ENCODE assay signal across 19 cellular contexts in genomic region chr4:159503243-159503642, GRCh38.
A peak's percentile ranks its signal among the peaks of the same experiment; 100 is the strongest.
DNase-seq lines count a peak whose midpoint lies in the region; ATAC-seq, FAIRE-seq and TF ChIP-seq lines count a peak whose summit lies in the region.
"Had no signal": no experiment of that assay in that cellular context is flagged by ENCODE, and none has a peak within 500 bp of the region (broad histone marks: within the 10 kb centered on the region; RNA-seq: fewer than 3 reads in every experiment).

No MANE protein-coding gene starts in this region.

- peak overlapping the region; percentile 11; the same call in 1 of the 2 replicates for H3K9ac ChIP-seq in HUES64 (ENCODE audit: low read depth, low read length)
- H3K9ac ChIP-seq in H1 (replicated peaks in 1 of 4; ENCODE audit: extremely low read depth in 1 of 4, low read depth in 3 of 4, low read length in 3 of 4), result no peak overlapping the region; a peak in 1 of 7 replicates

- no peak overlapping the region for H4K91ac ChIP-seq in H1 (replicated peaks; ENCODE audit: insufficient read length, low read length)

- no peak overlapping the region for H2AK5ac ChIP-seq in H1 (ENCODE audit: low read depth, low read length)

- no peak overlapping the region; the same call in 1 of the 2 replicates for H2BK5ac ChIP-seq in H1 (ENCODE audit: low read depth, low read length)

- TF ChIP-seq POLR2A in H1 (IDR thresholded peaks at IDR 0.05; ENCODE audit: control extremely low read depth in 1 of 2, low read depth in 2 of 2, low read length in 2 of 2), result no peak

- H2BK15ac ChIP-seq in H1 (ENCODE audit: low read length), result no peak overlapping the region

- peak; percentile 93 for FAIRE-seq in H1 (lab: Jason Lieb, UNC)
- FAIRE-seq: GM18507 had no signal

- WGBS in HUES64, result 14% methylated on average over 8 of the region's 8 CpGs
- WGBS in H1 (ENCODE audit: extremely low coverage in 1 of 2, insufficient coverage in 1 of 2, insufficient read length in 1 of 2, insufficient replicate concordance in 2 of 2, low coverage in 1 of 2, low lambda C conversion rate in 2 of 2, missing lambda C conversion rate in 1 of 2), 2 experiments, result 23% methylated on average over 8 of the region's 8 CpGs; no CpG with 5 or more reads in 1 of the 2 experiments

- no peak overlapping the region for H2AFZ ChIP-seq in H1 (ENCODE audit: low read length)

- intact Hi-C loops in left colon (cut with DNase I, micrococcal nuclease), result no loop called here

- H2BK120ac ChIP-seq in H1 (replicated peaks; ENCODE audit: low read depth, low read length), result no peak overlapping the region

- no peak for DNase-seq in BE2C
- DNase-seq in H1 (ENCODE audit: low read depth in 1 of 2, low spot score in 2 of 2), result peak in 1 of 2 experiments; percentile 23
- peak; percentile 31 for DNase-seq in iPS-NIHi7 (ENCODE audit: extremely low spot score)
- DNase-seq in left colon, result no peak
- DNase-seq: C1 segment of cervical spinal cord, DMS153, MV-4-11, NCI-H1436, NCI-H2081, NCI-H345, NCI-H69, Peyer's patch, Right ventricle myocardium superior had no signal

- no peaks in the 10 kb centered on the region for H3K23me2 ChIP-seq in H1 (ENCODE audit: low read depth, low read length)

- H2BK12ac ChIP-seq in H1 (ENCODE audit: low read depth, low read length), result no peak overlapping the region; the same call in 1 of the 2 replicates

- H3K27me3 ChIP-seq in BE2C, result no peaks in the 10 kb centered on the region
- no peaks in the 10 kb centered on the region for H3K27me3 ChIP-seq in HUES64 (ENCODE audit: insufficient read depth, low read length)
- no peaks in the 10 kb centered on the region for H3K27me3 ChIP-seq in H1 (replicated peaks in 1 of 4; ENCODE audit: control insufficient read depth in 3 of 4, extremely low read depth in 1 of 4, insufficient read depth in 3 of 4, low read length in 3 of 4)
- H3K27me3 ChIP-seq: Peyer's patch had no signal

- H3K79me1 ChIP-seq in H1 (ENCODE audit: low read depth, low read length), result no peaks in the 10 kb centered on the region

- CTCF ChIA-PET in H1 (lab: Charles Lee; ENCODE audit: partially characterized antibody), result interaction anchor here (1.0 to 1.2 kb wide), 2 partner anchors 17 to 40 kb away, joined by 3 to 4 read pairs; no protein-coding TSS in a partner anchor

- H3K27ac ChIP-seq in HUES64 (ENCODE audit: low read depth, low read length), result peak overlapping the region; percentile 52; the same call in 1 of the 2 replicates
- no peak overlapping the region for H3K27ac ChIP-seq in H1 (ENCODE audit: low read depth, low read length)
- H3K27ac ChIP-seq: Peyer's patch had no signal

- ATAC-seq in left colon, result no peak
- ATAC-seq in GM21381 (IDR thresholded peaks at IDR 0.05; ENCODE audit: unreplicated experiment), result no peak
- ATAC-seq in HG03045 (IDR thresholded peaks at IDR 0.05; ENCODE audit: unreplicated experiment), result no peak
- no peak for ATAC-seq in HG03139 (IDR thresholded peaks at IDR 0.05; ENCODE audit: unreplicated experiment)
- ATAC-seq: SK-N-SH treated with all-trans-retinoic acid at 6 μM for 48 hours had no signal

- H3K56ac ChIP-seq in H1 (replicated peaks; ENCODE audit: insufficient read length, low read depth, low read length), result no peak overlapping the region

- H3K4me2 ChIP-seq in H1 (ENCODE audit: insufficient read depth in 1 of 2, low read depth in 2 of 2, low read length in 2 of 2), result peak overlapping the region; percentile 41 to 54

- no peak for TF ChIP-seq RAD21 in H1 (IDR thresholded peaks at IDR 0.05 in 1 of 2, conservative IDR thresholded peaks at IDR 0.05 in 1 of 2; ENCODE audit: low read depth in 2 of 2, low read length in 2 of 2)

- no peak overlapping the region for H3K4ac ChIP-seq in H1 (replicated peaks; ENCODE audit: insufficient read length, low read depth, low read length)

- H3K14ac ChIP-seq in H1 (ENCODE audit: insufficient read length), result no peak overlapping the region

- H4K20me1 ChIP-seq in H1 (replicated peaks in 1 of 2; ENCODE audit: control insufficient read depth in 1 of 2, insufficient read depth in 2 of 2, low read length in 2 of 2), result no peaks in the 10 kb centered on the region

- peak overlapping the region; percentile 9 for H3K4me3 ChIP-seq in BE2C (ENCODE audit: low read depth, low read length)
- peak overlapping the region; percentile 15 for H3K4me3 ChIP-seq in HUES64 (ENCODE audit: low read length)
- H3K4me3 ChIP-seq in H1 (ENCODE audit: extremely low read depth in 1 of 4, insufficient read depth in 2 of 4, low read depth in 3 of 4, low read length in 4 of 4), result peak overlapping the region in 2 of 4 experiments; percentile 3 to 25; a peak in 2 of 8 replicates
- H3K4me3 ChIP-seq: Peyer's patch had no signal

- POLR2A ChIA-PET in H1 (lab: Charles Lee; ENCODE audit: partially characterized antibody), result no interaction called here

- H3K23ac ChIP-seq in H1 (ENCODE audit: insufficient read length), result no peak overlapping the region

- H3K79me2 ChIP-seq in H1 (ENCODE audit: control insufficient read depth in 1 of 2, insufficient read depth in 2 of 2, low read length in 2 of 2), result no peaks in the 10 kb centered on the region

- H3K4me1 ChIP-seq in BE2C, result peaks cover 53% of the 10 kb centered on the region
- H3K4me1 ChIP-seq in HUES64 (ENCODE audit: insufficient read depth, low read length), result peaks cover 42% of the 10 kb centered on the region
- H3K4me1 ChIP-seq in H1 (replicated peaks in 1 of 4; ENCODE audit: control insufficient read depth in 3 of 4, insufficient read depth in 4 of 4, low read length in 3 of 4), result peaks cover 4 to 11% (median 6%) of the 10 kb centered on the region in 4 experiments
- H3K4me1 ChIP-seq: Peyer's patch had no signal

- H2BK20ac ChIP-seq in H1 (ENCODE audit: low read length), result no peak overlapping the region

- no peaks in the 10 kb centered on the region for H3K36me3 ChIP-seq in BE2C
- H3K36me3 ChIP-seq in HUES64 (ENCODE audit: insufficient read depth, low read length), result no peaks in the 10 kb centered on the region
- no peaks in the 10 kb centered on the region for H3K36me3 ChIP-seq in H1 (ENCODE audit: control insufficient read depth in 2 of 4, insufficient read depth in 4 of 4, low read length in 3 of 4)
- H3K36me3 ChIP-seq: Peyer's patch had no signal

- H4K8ac ChIP-seq in H1 (ENCODE audit: extremely low read depth, insufficient read depth, low read length), result no peak overlapping the region

- TF ChIP-seq EP300 in H1 (IDR thresholded peaks at IDR 0.05; ENCODE audit: borderline replicate concordance in 1 of 2, low read depth in 2 of 2, low read length in 2 of 2), result 0 out of 3 replicates have a peak, but pooled peaks of 1 of the 2 experiments have one; percentile 20

- H3K18ac ChIP-seq in H1 (ENCODE audit: extremely low read depth, low read length), result no peak overlapping the region

- H3K9me3 ChIP-seq in BE2C (no peaks in the 10 kb centered on the region), HUES64 (ENCODE audit: insufficient read depth, low read depth, low read length) (no peaks in the 10 kb centered on the region), H1 (ENCODE audit: insufficient read depth in 2 of 2, low read depth in 1 of 2, low read length in 1 of 2) (no peaks in the 10 kb centered on the region)
- H3K9me3 ChIP-seq: Peyer's patch had no signal

- TF ChIP-seq CTCF in BE2C (IDR thresholded peaks at IDR 0.05; ENCODE audit: low read depth, low read length) (no peak), H1 (IDR thresholded peaks at IDR 0.05; ENCODE audit: control extremely low read depth in 1 of 3, insufficient read depth in 1 of 3, low read depth in 1 of 3, low read length in 3 of 3) (no peak)

- H4K5ac ChIP-seq in H1 (ENCODE audit: insufficient read length, low read depth, low read length), result no peak overlapping the region
